ENCODE assay signal across 1 cellular context in the genomic region with DNA sequence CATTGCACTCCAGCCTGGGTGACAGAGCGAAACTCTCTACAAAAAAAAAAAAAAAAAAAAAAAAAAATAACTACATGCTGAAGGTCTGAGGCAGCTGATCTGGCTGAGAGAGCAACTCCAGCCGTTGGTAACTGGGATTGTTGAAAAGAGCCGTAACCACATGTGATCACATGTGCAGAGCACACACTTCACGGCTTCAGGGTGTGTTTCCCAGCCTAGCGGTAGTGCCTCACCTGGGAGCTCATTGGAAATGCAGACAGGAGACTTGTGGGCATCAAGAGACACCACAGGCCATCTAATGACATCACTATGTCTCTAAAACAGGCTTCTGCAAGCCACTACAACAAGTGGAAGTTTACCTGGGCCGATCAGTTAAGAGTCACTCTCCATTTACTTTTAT.
TF ChIP-seq lines count a peak whose summit lies in the region.

No MANE protein-coding gene starts in this region.

TF ChIP-seq in HCT116, 20 proteins besides CTCF, POLR2A, EP300 and RAD21 (continued from another document):
- TF ChIP-seq, protein P1, sequence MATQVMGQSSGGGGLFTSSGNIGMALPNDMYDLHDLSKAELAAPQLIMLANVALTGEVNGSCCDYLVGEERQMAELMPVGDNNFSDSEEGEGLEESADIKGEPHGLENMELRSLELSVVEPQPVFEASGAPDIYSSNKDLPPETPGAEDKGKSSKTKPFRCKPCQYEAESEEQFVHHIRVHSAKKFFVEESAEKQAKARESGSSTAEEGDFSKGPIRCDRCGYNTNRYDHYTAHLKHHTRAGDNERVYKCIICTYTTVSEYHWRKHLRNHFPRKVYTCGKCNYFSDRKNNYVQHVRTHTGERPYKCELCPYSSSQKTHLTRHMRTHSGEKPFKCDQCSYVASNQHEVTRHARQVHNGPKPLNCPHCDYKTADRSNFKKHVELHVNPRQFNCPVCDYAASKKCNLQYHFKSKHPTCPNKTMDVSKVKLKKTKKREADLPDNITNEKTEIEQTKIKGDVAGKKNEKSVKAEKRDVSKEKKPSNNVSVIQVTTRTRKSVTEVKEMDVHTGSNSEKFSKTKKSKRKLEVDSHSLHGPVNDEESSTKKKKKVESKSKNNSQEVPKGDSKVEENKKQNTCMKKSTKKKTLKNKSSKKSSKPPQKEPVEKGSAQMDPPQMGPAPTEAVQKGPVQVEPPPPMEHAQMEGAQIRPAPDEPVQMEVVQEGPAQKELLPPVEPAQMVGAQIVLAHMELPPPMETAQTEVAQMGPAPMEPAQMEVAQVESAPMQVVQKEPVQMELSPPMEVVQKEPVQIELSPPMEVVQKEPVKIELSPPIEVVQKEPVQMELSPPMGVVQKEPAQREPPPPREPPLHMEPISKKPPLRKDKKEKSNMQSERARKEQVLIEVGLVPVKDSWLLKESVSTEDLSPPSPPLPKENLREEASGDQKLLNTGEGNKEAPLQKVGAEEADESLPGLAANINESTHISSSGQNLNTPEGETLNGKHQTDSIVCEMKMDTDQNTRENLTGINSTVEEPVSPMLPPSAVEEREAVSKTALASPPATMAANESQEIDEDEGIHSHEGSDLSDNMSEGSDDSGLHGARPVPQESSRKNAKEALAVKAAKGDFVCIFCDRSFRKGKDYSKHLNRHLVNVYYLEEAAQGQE (IDR thresholded peaks at IDR 0.05; ENCODE audit: low read depth): no peak
- TF ChIP-seq, protein P2, sequence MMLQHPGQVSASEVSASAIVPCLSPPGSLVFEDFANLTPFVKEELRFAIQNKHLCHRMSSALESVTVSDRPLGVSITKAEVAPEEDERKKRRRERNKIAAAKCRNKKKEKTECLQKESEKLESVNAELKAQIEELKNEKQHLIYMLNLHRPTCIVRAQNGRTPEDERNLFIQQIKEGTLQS (IDR thresholded peaks at IDR 0.05): no peak
- TF ChIP-seq SIN3A (IDR thresholded peaks at IDR 0.05; ENCODE audit: low read depth) (no peak), EZH2 (IDR thresholded peaks at IDR 0.05) (no peak), TCF7L2 (IDR thresholded peaks at IDR 0.05; ENCODE audit: borderline replicate concordance, extremely low read depth, insufficient read depth, insufficient read length) (no peak), EZH2phosphoT487 (IDR thresholded peaks at IDR 0.05; ENCODE audit: borderline replicate concordance) (no peak), YY1 (IDR thresholded peaks at IDR 0.05; ENCODE audit: extremely low read depth, insufficient replicate concordance, low read depth, low read length) (no peak), ZFX (IDR thresholded peaks at IDR 0.05) (no peak), EGR1 (IDR thresholded peaks at IDR 0.05; ENCODE audit: low read depth) (no peak), CEBPB (IDR thresholded peaks at IDR 0.05; ENCODE audit: low read depth) (no peak)
